Comparison of ENCODE assay signal across 16 cellular contexts in genomic region chr2:101197215-101197745, GRCh38. TPM values are rescaled to one million over a fixed set of nuclear protein-coding genes. Genes with fewer than 3 reads are reported as not detected.
DNase-seq lines count a peak whose midpoint lies in the region; ATAC-seq and TF ChIP-seq lines count a peak whose summit lies in the region.
"Had no signal": no experiment of that assay in that cellular context is flagged by ENCODE, and none has a peak within 500 bp of the region (broad histone marks: within the 10 kb centered on the region; RNA-seq: fewer than 3 reads in every experiment).

No MANE protein-coding gene starts in this region.

- no peaks in the 10 kb centered on the region for H3K9me3 Mint-ChIP-seq in CD14-positive monocyte
- H3K9me3 Mint-ChIP-seq: CD4-positive, alpha-beta memory T cell had no signal

- no peak overlapping the region for H3K4me2 ChIP-seq in MM.1S (ENCODE audit: low read depth, low read length)

- H3F3A ChIP-seq in MM.1S (ENCODE audit: insufficient read depth, low read length), result no peaks in the 10 kb centered on the region

- TF ChIP-seq RAD21 in liver (IDR thresholded peaks at IDR 0.05), result peak; percentile 45 to 62

- no peaks in the 10 kb centered on the region for H3K9me2 ChIP-seq in MM.1S (replicated peaks; ENCODE audit: insufficient read depth, low read length)

- no peaks in the 10 kb centered on the region for H3K27me3 ChIP-seq in MM.1S (replicated peaks; ENCODE audit: insufficient read depth, low read length)
- H3K27me3 ChIP-seq in liver (ENCODE audit: control insufficient read depth in 4 of 4, insufficient read depth in 4 of 4, low read length in 3 of 4), result no peaks in the 10 kb centered on the region
- no peaks in the 10 kb centered on the region for H3K27me3 ChIP-seq in heart right ventricle

- no peak for ATAC-seq in heart right ventricle
- ATAC-seq in GM19023 (IDR thresholded peaks at IDR 0.05; ENCODE audit: unreplicated experiment), result no peak
- no peak for ATAC-seq in GM19397 (IDR thresholded peaks at IDR 0.05; ENCODE audit: unreplicated experiment)

- H3K9ac ChIP-seq in MM.1S (ENCODE audit: low read length) (no peak overlapping the region), liver (ENCODE audit: low read depth in 1 of 2, low read length in 2 of 2) (no peak overlapping the region)

- DNase-seq in CD14-positive monocyte (ENCODE audit: low spot score) (no peak), MM.1S (no peak), astrocyte of the spinal cord (ENCODE audit: low read depth, low spot score) (no peak), RWPE1 (ENCODE audit: low spot score) (no peak), heart right ventricle (no peak)
- DNase-seq: activated CD8-positive, alpha-beta memory T cell treated with anti-CD3 and anti-CD28 coated beads, Interleukin-2, amount 50 U/mL, for 48 hours; amygdala; GOT3; mesendoderm; NCI-H187 treated with DMSO at 0.1 percent for 48 hours; stimulated activated CD4-positive, alpha-beta T cell treated with anti-CD3 and anti-CD28 coated beads, Interleukin-2, amount 100 ng/mL, for 48 hours; stimulated activated naive CD4-positive, alpha-beta T cell treated with Interleukin-2 at 50 U/mL for 16 hours had no signal

- TF ChIP-seq CTCF in CD14-positive monocyte (IDR thresholded peaks at IDR 0.05), result peak; percentile 27
- peak; percentile 11; the same call in 1 of the 2 replicates for TF ChIP-seq CTCF in MM.1S (IDR thresholded peaks at IDR 0.05; ENCODE audit: low read length)
- peak; percentile 11 for TF ChIP-seq CTCF in astrocyte of the spinal cord (IDR thresholded peaks at IDR 0.05; ENCODE audit: low read depth, low read length)
- peak; percentile 19 for TF ChIP-seq CTCF in liver (IDR thresholded peaks at IDR 0.05; ENCODE audit: low read depth, low read length, missing input control)
- TF ChIP-seq CTCF in RWPE1 (conservative IDR thresholded peaks at IDR 0.05; ENCODE audit: low read depth), result no peak
- TF ChIP-seq CTCF in heart right ventricle (IDR thresholded peaks at IDR 0.05), result peak in 1 of 9 donors; percentile 4

- H3K36me3 ChIP-seq in MM.1S (replicated peaks; ENCODE audit: insufficient read depth, low read length) (no peaks in the 10 kb centered on the region), liver (ENCODE audit: control insufficient read depth in 4 of 4, insufficient read depth in 3 of 4, low read depth in 1 of 4, low read length in 3 of 4) (no peaks in the 10 kb centered on the region), heart right ventricle (no peaks in the 10 kb centered on the region)

- no peaks in the 10 kb centered on the region; the same call in 1 of the 2 replicates for H4K20me1 ChIP-seq in MM.1S (ENCODE audit: insufficient read depth, low read length)

- no peak overlapping the region for H2AFZ ChIP-seq in MM.1S (ENCODE audit: low read length)

- in situ Hi-C loops in astrocyte of the spinal cord (cut with HindIII; ENCODE audit: low sequenced_read_pairs), result no loop called here

- no peaks in the 10 kb centered on the region for H3K4me1 ChIP-seq in MM.1S (ENCODE audit: low read length)
- no peaks in the 10 kb centered on the region for H3K4me1 ChIP-seq in liver (ENCODE audit: control insufficient read depth in 4 of 4, insufficient read depth in 4 of 4, low read length in 3 of 4)
- H3K4me1 ChIP-seq in heart right ventricle, result peaks cover 0 to 22% (median 0%) of the 10 kb centered on the region in 9 donors

- H3K9me3 ChIP-seq in MM.1S (replicated peaks; ENCODE audit: insufficient read depth, low read length) (no peaks in the 10 kb centered on the region), liver (ENCODE audit: control insufficient read depth in 4 of 4, low read length in 3 of 4) (no peaks in the 10 kb centered on the region), heart right ventricle (no peaks in the 10 kb centered on the region)

- 66% methylated on average over 1 of the region's 1 CpG for WGBS in liver
- 57 to 63% methylated on average over 1 of the region's 1 CpG for WGBS in heart right ventricle, 2 donors

- H3K4me1 Mint-ChIP-seq in CD14-positive monocyte, result peaks cover 36% of the 10 kb centered on the region

- CTCF ChIA-PET in RWPE1 (lab: Yijun Ruan, JAX), result interaction anchor here (0.6 to 0.7 kb wide), 2 partner anchors 8 to 198 kb away, joined by 3 to 4 read pairs; no protein-coding TSS in a partner anchor

- H3K79me2 ChIP-seq in MM.1S (ENCODE audit: low read length), result no peaks in the 10 kb centered on the region

- POLR2A ChIA-PET in RWPE1 (lab: Yijun Ruan, JAX; ENCODE audit: low non-redundant PET), result no interaction called here

- peaks cover 0 to 2% of the 10 kb centered on the region in 2 donors for H3K36me3 Mint-ChIP-seq in CD14-positive monocyte
- H3K36me3 Mint-ChIP-seq: CD4-positive, alpha-beta memory T cell had no signal

- H3K27ac Mint-ChIP-seq in CD14-positive monocyte, result no peak overlapping the region

- H3K4me3 ChIP-seq in MM.1S (ENCODE audit: low read length) (no peak overlapping the region), astrocyte of the spinal cord (ENCODE audit: low read depth, low read length) (no peak overlapping the region), liver (ENCODE audit: low read depth in 1 of 3, low read length in 3 of 3) (no peak overlapping the region), heart right ventricle (no peak overlapping the region)

- H3K27ac ChIP-seq in MM.1S (ENCODE audit: low read length) (no peak overlapping the region), liver (ENCODE audit: low read depth in 1 of 2, low read length in 2 of 2) (no peak overlapping the region), RWPE1 (no peak overlapping the region), heart right ventricle (no peak overlapping the region)

- intact Hi-C loops in CD14-positive monocyte (cut with micrococcal nuclease) (loop anchor here in 1 of 2 donors (10.0 kb wide), 1 partner anchor 82 kb away; no protein-coding TSS in a partner anchor), heart right ventricle (cut with DNase I) (no loop called here)

- H3K4me3 Mint-ChIP-seq in CD14-positive monocyte, result no peak overlapping the region
- H3K4me3 Mint-ChIP-seq: CD4-positive, alpha-beta memory T cell had no signal

- peaks cover 0 to 3% (median 1%) of the 10 kb centered on the region in 3 donors for H3K27me3 Mint-ChIP-seq in CD14-positive monocyte (ENCODE audit: low read depth in 3 of 3)

TF ChIP-seq in liver, 16 proteins besides CTCF, POLR2A, EP300 and RAD21 (continues in another document):
- TF ChIP-seq HNF4G (IDR thresholded peaks at IDR 0.05) (no peak), GABPA (IDR thresholded peaks at IDR 0.05 in 1 of 2, conservative IDR thresholded peaks at IDR 0.05 in 1 of 2) (no peak), ATF3 (IDR thresholded peaks at IDR 0.05) (no peak), FOXA2 (IDR thresholded peaks at IDR 0.05) (no peak), YY1 (IDR thresholded peaks at IDR 0.05) (no peak), NR2F2 (IDR thresholded peaks at IDR 0.05) (no peak), JUND (IDR thresholded peaks at IDR 0.05) (no peak), SP1 (IDR thresholded peaks at IDR 0.05) (no peak), REST (IDR thresholded peaks at IDR 0.05) (no peak), FOXA1 (IDR thresholded peaks at IDR 0.05) (no peak), ZBTB33 (IDR thresholded peaks at IDR 0.05) (no peak)

RNA-seq across cellular contexts. Expression of gene TBC1D8, which starts 46.1 kb away (rescaled TPM):
- 10 to 100 TPM; 16.1 to 22.4 TPM for polyA plus RNA-seq in CD14-positive monocyte
- 10 to 100 TPM; 10.4 to 38.6 TPM for total RNA-seq in liver
- 10 to 100 TPM; 13.2 to 13.5 TPM for polyA plus RNA-seq in liver
- 10 to 100 TPM; 42.6 to 69.5 (median 55.8) TPM for total RNA-seq in heart right ventricle
- polyA plus RNA-seq in heart right ventricle, result 10 to 100 TPM; 24.0 to 41.6 TPM

RNA-seq across cellular contexts. Expression of gene CNOT11, which starts 55.4 kb away (rescaled TPM):
- polyA plus RNA-seq in CD14-positive monocyte (10 to 100 TPM; 38.4 to 39.0 TPM), liver (10 to 100 TPM in 1 of 2 donors, 1 to 10 TPM in 1; 9.8 to 14.3 TPM), heart right ventricle (10 to 100 TPM; 14.5 to 20.7 TPM)
- total RNA-seq in liver (10 to 100 TPM; 12.7 to 14.3 TPM), heart right ventricle (10 to 100 TPM; 37.8 to 77.1 (median 45.8) TPM)
